20 cellular contexts compared by ENCODE assay signal in genomic region chr5:79329453-79329852, GRCh38.
"Had no signal": no experiment of that assay in that cellular context is flagged by ENCODE, and none has a peak within 500 bp of the region (broad histone marks: within the 10 kb centered on the region; RNA-seq: fewer than 3 reads in every experiment).

No MANE protein-coding gene starts in this region.

- ATAC-seq: foreskin keratinocyte; left cardiac atrium; left ventricle myocardium superior; naive thymus-derived CD8-positive, alpha-beta T cell; stimulated activated naive B cell treated with anti-CD40 and anti-IgM and Interleukin-4, amounts not matched to agents 10 μg/mL and 1 μg/mL and 100 μg/mL, for 72 hours had no signal

- H3K79me2 ChIP-seq: hepatocyte had no signal

- H3K27ac Mint-ChIP-seq: stimulated activated naive B cell treated with anti-CD40 and anti-IgM and Interleukin-4, amounts not matched to agents 10 μg/mL and 1 μg/mL and 100 μg/mL, for 72 hours; type B pancreatic cell had no signal

- H3K27ac ChIP-seq: colonic mucosa, esophagus squamous epithelium, foreskin keratinocyte, hepatocyte, neutrophil, right atrium auricular region, sigmoid colon, skin epidermis, thyroid gland had no signal

- H3K27me3 ChIP-seq: colonic mucosa, esophagus squamous epithelium, foreskin keratinocyte, hepatocyte, right atrium auricular region, sigmoid colon, thyroid gland had no signal

- DNase-seq: colonic mucosa; dermis blood vessel endothelial cell; esophagus squamous epithelium; foreskin keratinocyte; head of caudate nucleus; kidney; left cardiac atrium; left ventricle myocardium superior; naive thymus-derived CD8-positive, alpha-beta T cell; sigmoid colon; stimulated activated CD4-positive, alpha-beta T cell treated with anti-CD3 and anti-CD28 coated beads, Interleukin-2, amount 100 ng/mL, for 24 hours; stimulated activated CD4-positive, alpha-beta T cell treated with anti-CD3 and anti-CD28 coated beads, Interleukin-4, amount 100 ng/mL, for 4 hours; stimulated activated naive B cell treated with anti-CD40 and anti-IgM and Interleukin-4, amounts not matched to agents 10 μg/mL and 1 μg/mL and 100 μg/mL, for 72 hours; thyroid gland had no signal

- H3K27me3 Mint-ChIP-seq: type B pancreatic cell had no signal

- H3K36me3 ChIP-seq: colonic mucosa, neutrophil, right atrium auricular region, thyroid gland had no signal

- H3K36me3 Mint-ChIP-seq: naive thymus-derived CD8-positive, alpha-beta T cell; stimulated activated naive B cell treated with anti-CD40 and anti-IgM and Interleukin-4, amounts not matched to agents 10 μg/mL and 1 μg/mL and 100 μg/mL, for 72 hours had no signal

- H3K9me3 ChIP-seq: colonic mucosa, esophagus squamous epithelium, neutrophil, right atrium auricular region, sigmoid colon, thyroid gland had no signal

- FAIRE-seq: kidney, urothelium cell line had no signal

- H3K4me1 Mint-ChIP-seq: stimulated activated naive B cell treated with anti-CD40 and anti-IgM and Interleukin-4, amounts not matched to agents 10 μg/mL and 1 μg/mL and 100 μg/mL, for 72 hours had no signal

- H3K4me3 ChIP-seq: colonic mucosa, esophagus squamous epithelium, hepatocyte, right atrium auricular region, sigmoid colon, skin epidermis, thyroid gland had no signal

- H3K4me3 Mint-ChIP-seq: naive thymus-derived CD8-positive, alpha-beta T cell; stimulated activated naive B cell treated with anti-CD40 and anti-IgM and Interleukin-4, amounts not matched to agents 10 μg/mL and 1 μg/mL and 100 μg/mL, for 72 hours; type B pancreatic cell had no signal

- H3K4me1 ChIP-seq: colonic mucosa, esophagus squamous epithelium, foreskin keratinocyte, right atrium auricular region, sigmoid colon, thyroid gland had no signal

- H3K4me2 ChIP-seq: hepatocyte had no signal

- H2AFZ ChIP-seq: hepatocyte had no signal
